In the genomic region with DNA sequence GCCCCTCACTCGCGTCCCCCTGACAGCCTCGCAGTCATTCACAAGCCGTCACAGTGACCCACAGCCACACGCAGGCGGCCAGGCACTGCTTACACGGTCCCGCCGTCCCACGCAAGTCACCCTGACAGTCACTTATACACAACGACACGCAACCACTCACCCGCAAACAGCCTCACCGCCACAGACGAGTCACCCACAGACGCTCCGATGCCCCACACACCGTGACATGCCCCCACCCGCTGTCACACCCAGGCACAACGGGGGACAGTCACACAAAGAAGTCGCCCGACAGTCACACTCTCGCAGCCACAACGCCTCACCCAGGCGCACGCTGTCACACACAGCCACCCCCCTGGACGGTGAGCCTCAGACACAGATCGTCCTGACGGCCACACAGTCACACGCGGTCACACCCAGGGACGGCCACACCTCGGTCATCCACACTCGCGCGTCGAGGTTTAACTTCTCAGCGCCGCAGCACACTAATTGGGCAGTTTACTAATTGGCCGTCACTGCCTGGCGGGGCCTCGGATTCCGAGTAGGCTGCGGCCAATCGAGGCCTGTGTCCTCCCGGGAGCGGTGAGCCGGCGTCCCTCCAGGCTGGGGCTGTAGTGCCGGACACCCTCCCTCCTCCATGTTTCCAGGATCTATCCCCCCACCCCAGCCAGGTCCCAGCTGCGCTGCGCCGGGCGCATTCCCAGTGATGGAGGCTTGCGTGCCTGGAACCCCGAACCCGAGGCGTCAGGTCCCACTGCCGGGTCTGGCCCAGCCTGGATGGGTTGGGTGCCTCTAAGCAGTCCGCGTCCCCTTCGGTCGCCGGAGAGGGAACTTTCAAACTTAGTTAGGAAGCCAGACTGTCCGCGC, we compare ENCODE assay signal across 9 cellular contexts. TPM values are rescaled to one million over a fixed set of nuclear protein-coding genes. Genes with fewer than 3 reads are reported as not detected.
A peak's percentile ranks its signal among the peaks of the same experiment; 100 is the strongest.
DNase-seq lines count a peak whose midpoint lies in the region; ATAC-seq and TF ChIP-seq lines count a peak whose summit lies in the region.
"Had no signal": no experiment of that assay in that cellular context is flagged by ENCODE, and none has a peak within 500 bp of the region (broad histone marks: within the 10 kb centered on the region; RNA-seq: fewer than 3 reads in every experiment).

No MANE protein-coding gene starts in this region.

- H3K4me3 Mint-ChIP-seq in activated T-helper 2 cell treated with anti-CD3 and anti-CD28 coated beads, Interferon-gamma antibody, Interleukin-2, Interleukin-4, amounts not matched to agents 10 μg/mL and 5 μg/mL and 100 μg/mL, durations not matched to agents 14 hours and 24 hours and 36 hours (ENCODE audit: low read depth): peak overlapping the region; percentile 82

- peak overlapping the region; percentile 61 for H2BK5ac ChIP-seq in IMR-90 (ENCODE audit: low read depth, low read length, poor library complexity, severe bottlenecking)

- peak overlapping the region; percentile 12; the same call in 2 of the 3 replicates for H2BK15ac ChIP-seq in IMR-90 (ENCODE audit: low read depth, low read length)

- TF ChIP-seq CTCF in IMR-90 (conservative IDR thresholded peaks at IDR 0.05; ENCODE audit: low read depth, low read length) (no peak), cardiac muscle cell (IDR thresholded peaks at IDR 0.05; ENCODE audit: low read depth, low read length) (no peak)

- intact Hi-C loops in IMR-90 (cut with micrococcal nuclease) (loop anchor here (2.0 to 5.0 kb wide), 3 partner anchors 23 to 165 kb away; no protein-coding TSS in a partner anchor), sciatic nerve (cut with DNase I) (no loop called here)
- intact Hi-C loops in activated T-helper 2 cell treated with anti-CD3 and anti-CD28 coated beads, Interferon-gamma antibody, Interleukin-2, Interleukin-4, amounts not matched to agents 10 μg/mL and 5 μg/mL and 100 μg/mL, durations not matched to agents 14 hours and 24 hours and 36 hours (cut with micrococcal nuclease): loop anchor here (1.0 to 5.0 kb wide), 3 partner anchors 10 to 165 kb away; no protein-coding TSS in a partner anchor

- TF ChIP-seq POLR2A in IMR-90 (IDR thresholded peaks at IDR 0.05; ENCODE audit: low read depth, low read length): no peak

- peak overlapping the region; percentile 89 for H3K4me2 ChIP-seq in IMR-90 (ENCODE audit: low read depth, low read length)

- peak overlapping the region; percentile 64 for H3K9ac ChIP-seq in IMR-90 (ENCODE audit: low read depth, low read length)

- H3K56ac ChIP-seq in IMR-90 (ENCODE audit: extremely low read depth, insufficient read depth, low read length): peak overlapping the region; percentile 38

- peaks cover 14% of the 10 kb centered on the region for H3K9me1 ChIP-seq in IMR-90 (ENCODE audit: insufficient read depth, low read length)

- peak overlapping the region; percentile 97 for H3K23ac ChIP-seq in IMR-90 (ENCODE audit: low read depth, low read length)

- peak overlapping the region; percentile 90 for H3K4ac ChIP-seq in IMR-90 (ENCODE audit: low read depth, low read length)

- peak overlapping the region; percentile 56 for H3K4me3 ChIP-seq in IMR-90 (ENCODE audit: insufficient read depth, low read depth, low read length)
- peak overlapping the region; percentile 61 for H3K4me3 ChIP-seq in cardiac muscle cell

- peak overlapping the region; percentile 86 for H2AFZ ChIP-seq in IMR-90 (replicated peaks; ENCODE audit: low read length, poor library complexity)

- no peaks in the 10 kb centered on the region for H3K27me3 ChIP-seq in IMR-90 (ENCODE audit: control insufficient read depth, insufficient read depth, low read length)
- peaks cover 62% of the 10 kb centered on the region for H3K27me3 ChIP-seq in cardiac muscle cell

- POLR2A ChIA-PET in IMR-90 (lab: Charles Lee; ENCODE audit: unreplicated experiment): no interaction called here

- peak; percentile 65 for DNase-seq in ELF-1 (ENCODE audit: low read depth, low spot score)
- peak; percentile 23 for DNase-seq in IMR-90
- no peak for DNase-seq in activated T-helper 2 cell treated with anti-CD3 and anti-CD28 coated beads, Interferon-gamma antibody, Interleukin-2, Interleukin-4, amounts not matched to agents 10 μg/mL and 5 μg/mL and 100 μg/mL, durations not matched to agents 14 hours and 24 hours and 36 hours (ENCODE audit: low spot score)
- peak in 1 of 2 donors; percentile 46 for DNase-seq in cardiac muscle cell (ENCODE audit: low read depth in 1 of 2, low spot score in 1 of 2)
- no peak for DNase-seq in sciatic nerve (ENCODE audit: low spot score)
- no peak for DNase-seq in germinal center (ENCODE audit: low spot score)
- DNase-seq in substantia nigra (lab: John Stamatoyannopoulos, UW): no peak
- no peak for DNase-seq in NCI-H1092 treated with DMSO at 0.1 percent for 48 hours (lab: John Stamatoyannopoulos, UW)

- no peaks in the 10 kb centered on the region for H3K36me3 ChIP-seq in IMR-90 (ENCODE audit: control insufficient read depth, insufficient read depth, low read length)
- H3K36me3 ChIP-seq in cardiac muscle cell: no peaks in the 10 kb centered on the region

- no TSS peak for BruUV-seq in IMR-90 (replicated peaks; lab: Mats Ljungman, UMichigan)

- H2BK20ac ChIP-seq in IMR-90 (ENCODE audit: low read depth, low read length): peak overlapping the region; percentile 76; the same call in 1 of the 2 replicates

- H3K4me1 ChIP-seq in IMR-90 (ENCODE audit: control insufficient read depth, insufficient read depth, low read length) (peaks cover 7% of the 10 kb centered on the region), cardiac muscle cell (ENCODE audit: low read depth) (no peaks in the 10 kb centered on the region)

- H4K8ac ChIP-seq in IMR-90 (ENCODE audit: low read depth in 2 of 2, low read length in 2 of 2): peak overlapping the region; percentile 47 to 52; a peak in 3 of 4 replicates

- H3K4me1 Mint-ChIP-seq in activated T-helper 2 cell treated with anti-CD3 and anti-CD28 coated beads, Interferon-gamma antibody, Interleukin-2, Interleukin-4, amounts not matched to agents 10 μg/mL and 5 μg/mL and 100 μg/mL, durations not matched to agents 14 hours and 24 hours and 36 hours (ENCODE audit: low read depth): peaks cover 34% of the 10 kb centered on the region

- H3K18ac ChIP-seq in IMR-90 (ENCODE audit: low read depth, low read length): peak overlapping the region; percentile 36

- 5% methylated on average over 38 of the region's 66 CpGs; no CpG with 5 or more reads in 1 of the 2 experiments for WGBS in IMR-90 (ENCODE audit: extremely low coverage in 2 of 2, insufficient read length in 1 of 2), 2 experiments

- H2BK120ac ChIP-seq in IMR-90 (ENCODE audit: low read depth, low read length): peak overlapping the region; percentile 60

- H3K27ac Mint-ChIP-seq in activated T-helper 2 cell treated with anti-CD3 and anti-CD28 coated beads, Interferon-gamma antibody, Interleukin-2, Interleukin-4, amounts not matched to agents 10 μg/mL and 5 μg/mL and 100 μg/mL, durations not matched to agents 14 hours and 24 hours and 36 hours: peak overlapping the region; percentile 62

- H3K79me1 ChIP-seq in IMR-90 (ENCODE audit: low read depth in 1 of 2, low read length in 2 of 2): peaks cover 27 to 50% of the 10 kb centered on the region in 2 experiments

- H3K27me3 Mint-ChIP-seq in activated T-helper 2 cell treated with anti-CD3 and anti-CD28 coated beads, Interferon-gamma antibody, Interleukin-2, Interleukin-4, amounts not matched to agents 10 μg/mL and 5 μg/mL and 100 μg/mL, durations not matched to agents 14 hours and 24 hours and 36 hours (ENCODE audit: low read depth): peaks cover 50% of the 10 kb centered on the region

- H4K5ac ChIP-seq in IMR-90 (ENCODE audit: low read depth, low read length): peak overlapping the region; percentile 52

- dilution Hi-C loops in IMR-90 (cut with HindIII; ENCODE audit: low sequenced_read_pairs, unreplicated experiment): no loop called here

- H4K91ac ChIP-seq in IMR-90 (ENCODE audit: insufficient read depth, low read depth, low read length): peak overlapping the region; percentile 84

- in situ Hi-C loops in IMR-90 (cut with MboI; ENCODE audit: low sequenced_read_pairs): loop anchor here (10.0 kb wide), 1 partner anchor 161 kb away; no protein-coding TSS in a partner anchor

- peak overlapping the region; percentile 96 for H2AK5ac ChIP-seq in IMR-90 (ENCODE audit: low read depth, low read length)

- H3K9me3 Mint-ChIP-seq in activated T-helper 2 cell treated with anti-CD3 and anti-CD28 coated beads, Interferon-gamma antibody, Interleukin-2, Interleukin-4, amounts not matched to agents 10 μg/mL and 5 μg/mL and 100 μg/mL, durations not matched to agents 14 hours and 24 hours and 36 hours: peaks cover 30% of the 10 kb centered on the region

- TF ChIP-seq RAD21 in IMR-90 (IDR thresholded peaks at IDR 0.05; ENCODE audit: low read length): no peak

- CTCF ChIA-PET in IMR-90 (lab: Yijun Ruan, JAX): no interaction called here

- ATAC-seq in IMR-90 (ENCODE audit: low read depth) (peak; percentile 22), sciatic nerve (peak; percentile 32)

- H3K14ac ChIP-seq in IMR-90 (replicated peaks; ENCODE audit: low read depth, low read length): peak overlapping the region; percentile 90

- peak overlapping the region; percentile 63 for H2AK9ac ChIP-seq in IMR-90 (replicated peaks; ENCODE audit: low read depth, low read length, poor library complexity)

- H4K20me1 ChIP-seq in IMR-90 (ENCODE audit: insufficient read depth, low read length): peaks cover 32% of the 10 kb centered on the region

- H3K27ac ChIP-seq in IMR-90 (ENCODE audit: insufficient read depth, low read length): peak overlapping the region; percentile 89
- H3K27ac ChIP-seq in cardiac muscle cell: no peak overlapping the region
- no peak overlapping the region for H3K27ac ChIP-seq in substantia nigra (ENCODE audit: low read depth, low read length, poor library complexity, severe bottlenecking)

- peaks cover 22% of the 10 kb centered on the region for H3K36me3 Mint-ChIP-seq in activated T-helper 2 cell treated with anti-CD3 and anti-CD28 coated beads, Interferon-gamma antibody, Interleukin-2, Interleukin-4, amounts not matched to agents 10 μg/mL and 5 μg/mL and 100 μg/mL, durations not matched to agents 14 hours and 24 hours and 36 hours (ENCODE audit: low read depth)

- H3K9me3 ChIP-seq in IMR-90 (ENCODE audit: control insufficient read depth, insufficient read depth, low read length) (peaks cover 8% of the 10 kb centered on the region), cardiac muscle cell (ENCODE audit: low read depth) (no peaks in the 10 kb centered on the region)

TF ChIP-seq in IMR-90, 13 proteins besides CTCF, POLR2A, EP300 and RAD21 (continues in another document):
- TF ChIP-seq RCOR1 (IDR thresholded peaks at IDR 0.05; ENCODE audit: insufficient replicate concordance, low read length): no peak
- no peak for TF ChIP-seq NFE2L2 (IDR thresholded peaks at IDR 0.05; ENCODE audit: low read depth, low read length)
- TF ChIP-seq MXI1 (IDR thresholded peaks at IDR 0.05; ENCODE audit: borderline replicate concordance, low read depth, low read length): no peak
- no peak for TF ChIP-seq RFX5 (IDR thresholded peaks at IDR 0.05; ENCODE audit: low read depth, low read length)

RNA-seq across cellular contexts. Expression of a gene that starts 0.8 kb away (rescaled TPM):
- 1.1 and 1.3 TPM in 2 replicates for total RNA-seq in IMR-90 (2012; rRNA removed)
- polyA plus RNA-seq in IMR-90 (2012; rRNA removed): 17.2 and 17.5 TPM in 2 replicates
- polyA plus RNA-seq in IMR-90 (2012; cell fraction: cytosol; rRNA removed): 14.6 and 25.9 TPM in 2 replicates
- polyA plus RNA-seq in IMR-90 (2012; cell fraction: nucleus; rRNA removed; ENCODE audit: low replicate concordance): 17.1 and 23.2 TPM in 2 replicates
- 2.4 and 3.0 TPM in 2 replicates for total RNA-seq in activated T-helper 2 cell treated with anti-CD3 and anti-CD28 coated beads, Interferon-gamma antibody, Interleukin-2, Interleukin-4, amounts not matched to agents 10 μg/mL and 5 μg/mL and 100 μg/mL, durations not matched to agents 14 hours and 24 hours and 36 hours
- total RNA-seq in cardiac muscle cell: 0.09 TPM in 1 of 2 replicates, not detected in the other
- 0.32 and 0.84 TPM in 2 replicates for polyA plus RNA-seq in cardiac muscle cell
- 2.1 TPM for total RNA-seq in sciatic nerve
- total RNA-seq: renal cortical epithelial cell had no signal

Comparison
In these comparisons a context has a peak if more than half of its experiments do, and no peak if none do; other contexts are left out.
1. DNase-seq: peak in ELF-1 (single experiment) and IMR-90 (single experiment); none in activated T-helper 2 cell treated with anti-CD3 and anti-CD28 coated beads, Interferon-gamma antibody, Interleukin-2, Interleukin-4, amounts not matched to agents 10 μg/mL and 5 μg/mL and 100 μg/mL, durations not matched to agents 14 hours and 24 hours and 36 hours (single experiment), sciatic nerve (single experiment), germinal center (single experiment), substantia nigra (0 of 49) and NCI-H1092 treated with DMSO at 0.1 percent for 48 hours (single experiment).